In the genomic region with DNA sequence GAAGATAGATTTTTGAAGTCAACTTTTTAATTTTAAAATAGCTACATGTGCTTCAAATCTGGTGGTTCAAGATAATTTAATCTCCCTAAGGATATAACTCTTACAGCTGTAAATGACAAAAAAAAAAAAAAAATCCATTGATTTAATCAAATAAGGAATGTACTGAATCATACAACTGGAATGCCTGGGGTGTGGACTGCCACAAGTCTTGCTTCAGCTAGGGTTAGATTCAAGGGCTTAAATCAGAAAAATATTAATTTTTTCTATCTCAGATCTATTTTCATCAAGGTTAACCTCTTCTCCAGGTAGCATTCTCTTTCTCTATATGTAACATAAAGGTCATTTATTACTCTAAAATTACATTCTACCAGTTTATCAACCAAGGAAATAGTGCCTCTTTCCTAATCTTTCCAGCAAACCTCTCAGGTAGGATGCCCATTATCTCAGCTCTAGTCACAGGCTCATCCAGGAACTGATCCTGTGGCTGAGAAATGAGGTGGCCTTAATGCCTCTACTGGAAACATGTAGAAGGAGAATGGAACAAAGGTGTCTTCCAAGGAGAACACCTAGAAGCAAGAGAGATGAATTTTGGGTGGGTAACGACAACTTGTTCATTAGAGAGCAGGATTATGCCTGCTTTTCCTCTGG, we compare ENCODE assay signal across 21 cellular contexts.
DNase-seq lines count a peak whose midpoint lies in the region; ATAC-seq, FAIRE-seq and TF ChIP-seq lines count a peak whose summit lies in the region.
"Had no signal": no experiment of that assay in that cellular context is flagged by ENCODE, and none has a peak within 500 bp of the region (broad histone marks: within the 10 kb centered on the region; RNA-seq: fewer than 3 reads in every experiment).

No MANE protein-coding gene starts in this region.

- FAIRE-seq in H1 (lab: Jason Lieb, UNC): no peak
- FAIRE-seq: A204.1, GM19239 had no signal

- POLR2A ChIA-PET in RWPE1 (lab: Yijun Ruan, JAX; ENCODE audit: low non-redundant PET): no interaction called here
- POLR2A ChIA-PET in H1 (lab: Charles Lee; ENCODE audit: partially characterized antibody): interaction anchor here (0.6 to 0.7 kb wide), 2 partner anchors 13 to 33 kb away, joined by 3 to 4 read pairs; no protein-coding TSS in a partner anchor

- H3K27ac Mint-ChIP-seq in activated naive CD4-positive, alpha-beta T cell treated with anti-CD3 and anti-CD28 coated beads for 36 hours: no peak overlapping the region
- H3K27ac Mint-ChIP-seq in natural killer cell treated with Interleukin-12 subunit alpha and Interleukin-12 subunit beta and Interleukin-15 and Interleukin-18, amount 100 ng/mL, for 72 hours: no peak overlapping the region
- H3K27ac Mint-ChIP-seq: CD4-positive, alpha-beta T cell had no signal

- peak overlapping the region; percentile 97 for H2AFZ ChIP-seq in H1 (ENCODE audit: low read length)

- TF ChIP-seq CTCF in RWPE1 (conservative IDR thresholded peaks at IDR 0.05; ENCODE audit: low read depth) (no peak), H1 (IDR thresholded peaks at IDR 0.05; ENCODE audit: control extremely low read depth in 1 of 3, insufficient read depth in 1 of 3, low read depth in 1 of 3, low read length in 3 of 3) (no peak)

- H3K4me1 ChIP-seq in H1 (replicated peaks in 1 of 4; ENCODE audit: control insufficient read depth in 3 of 4, insufficient read depth in 4 of 4, low read length in 3 of 4): no peaks in the 10 kb centered on the region
- H3K4me1 ChIP-seq: Caco-2 had no signal

- H2BK12ac ChIP-seq in H1 (ENCODE audit: low read depth, low read length): 0 out of 2 replicates have a peak overlapping the region, but pooled peaks have one; percentile 69

- H3K56ac ChIP-seq in H1 (replicated peaks; ENCODE audit: insufficient read length, low read depth, low read length): no peak overlapping the region

- DNase-seq in HPDE6-E6E7 (ENCODE audit: extremely low spot score) (peak; percentile 52), RWPE1 (ENCODE audit: low spot score) (peak; percentile 73), H1 (ENCODE audit: low read depth in 1 of 2, low spot score in 2 of 2) (no peak), kidney tubule cell (ENCODE audit: low spot score) (peak; percentile 53), NCI-H526 (lab: John Stamatoyannopoulos, UW) (no peak)
- DNase-seq in activated naive CD4-positive, alpha-beta T cell treated with anti-CD3 and anti-CD28 coated beads for 36 hours: no peak
- no peak for DNase-seq in natural killer cell treated with Interleukin-12 subunit alpha and Interleukin-12 subunit beta and Interleukin-15 and Interleukin-18, amount 100 ng/mL, for 72 hours (ENCODE audit: low spot score)
- DNase-seq: Caco-2; CD4-positive, alpha-beta T cell; GF-D8; GOT3; NCI-H1436; NCI-H2029 treated with DMSO at 0.1 percent for 48 hours; NCI-H2171 treated with DMSO at 0.1 percent for 48 hours; NCI-H446 treated with DMSO at 0.1 percent for 48 hours; NCI-H774; SHP77 treated with DMSO at 0.1 percent for 48 hours had no signal

- H3K9ac ChIP-seq in H1 (replicated peaks in 1 of 4; ENCODE audit: extremely low read depth in 1 of 4, low read depth in 3 of 4, low read length in 3 of 4): no peak overlapping the region
- H3K9ac ChIP-seq: KMS-11 had no signal

- H3K27me3 Mint-ChIP-seq in activated naive CD4-positive, alpha-beta T cell treated with anti-CD3 and anti-CD28 coated beads for 36 hours (ENCODE audit: low read depth): peaks cover 2% of the 10 kb centered on the region
- H3K27me3 Mint-ChIP-seq in natural killer cell treated with Interleukin-12 subunit alpha and Interleukin-12 subunit beta and Interleukin-15 and Interleukin-18, amount 100 ng/mL, for 72 hours: no peaks in the 10 kb centered on the region
- H3K27me3 Mint-ChIP-seq: CD4-positive, alpha-beta T cell had no signal

- ATAC-seq in HG03457 (IDR thresholded peaks at IDR 0.05; ENCODE audit: unreplicated experiment): no peak
- no peak for ATAC-seq in natural killer cell treated with Interleukin-12 subunit alpha and Interleukin-12 subunit beta and Interleukin-15 and Interleukin-18, amount 100 ng/mL, for 72 hours

- no peak overlapping the region for H2BK15ac ChIP-seq in H1 (ENCODE audit: low read length)

- H3K4me3 ChIP-seq in H1 (ENCODE audit: extremely low read depth in 1 of 4, insufficient read depth in 2 of 4, low read depth in 3 of 4, low read length in 4 of 4): no peak overlapping the region

- intact Hi-C loops in activated naive CD4-positive, alpha-beta T cell treated with anti-CD3 and anti-CD28 coated beads for 36 hours (cut with micrococcal nuclease): no loop called here

- H3K27ac ChIP-seq in RWPE1 (no peak overlapping the region), H1 (ENCODE audit: low read depth, low read length) (no peak overlapping the region)
- H3K27ac ChIP-seq: KMS-11 had no signal

- H3K9me3 Mint-ChIP-seq in activated naive CD4-positive, alpha-beta T cell treated with anti-CD3 and anti-CD28 coated beads for 36 hours: peaks cover 2% of the 10 kb centered on the region
- peaks cover 16% of the 10 kb centered on the region for H3K9me3 Mint-ChIP-seq in natural killer cell treated with Interleukin-12 subunit alpha and Interleukin-12 subunit beta and Interleukin-15 and Interleukin-18, amount 100 ng/mL, for 72 hours

- H3K23ac ChIP-seq in H1 (ENCODE audit: insufficient read length): no peak overlapping the region

- no peak for TF ChIP-seq POLR2A in H1 (IDR thresholded peaks at IDR 0.05; ENCODE audit: control extremely low read depth in 1 of 2, low read depth in 2 of 2, low read length in 2 of 2)

- H3K79me1 ChIP-seq in H1 (ENCODE audit: low read depth, low read length): no peaks in the 10 kb centered on the region

- no peak overlapping the region for H4K5ac ChIP-seq in H1 (ENCODE audit: insufficient read length, low read depth, low read length)

- no peaks in the 10 kb centered on the region for H4K20me1 ChIP-seq in H1 (replicated peaks in 1 of 2; ENCODE audit: control insufficient read depth in 1 of 2, insufficient read depth in 2 of 2, low read length in 2 of 2)

- H3K79me2 ChIP-seq in H1 (ENCODE audit: control insufficient read depth in 1 of 2, insufficient read depth in 2 of 2, low read length in 2 of 2): no peaks in the 10 kb centered on the region

- no peaks in the 10 kb centered on the region for H3K27me3 ChIP-seq in H1 (replicated peaks in 1 of 4; ENCODE audit: control insufficient read depth in 3 of 4, extremely low read depth in 1 of 4, insufficient read depth in 3 of 4, low read length in 3 of 4)

- no peak overlapping the region for H3K18ac ChIP-seq in H1 (ENCODE audit: extremely low read depth, low read length)

- no peaks in the 10 kb centered on the region for H3K9me3 ChIP-seq in H1 (ENCODE audit: insufficient read depth in 2 of 2, low read depth in 1 of 2, low read length in 1 of 2)
- H3K9me3 ChIP-seq: Caco-2 had no signal

- H2BK5ac ChIP-seq in H1 (ENCODE audit: low read depth, low read length): no peak overlapping the region

- 100% methylated on average over 1 of the region's 1 CpG; no CpG with 5 or more reads in 1 of the 2 experiments for WGBS in H1 (ENCODE audit: extremely low coverage in 1 of 2, insufficient coverage in 1 of 2, insufficient read length in 1 of 2, insufficient replicate concordance in 2 of 2, low coverage in 1 of 2, low lambda C conversion rate in 2 of 2, missing lambda C conversion rate in 1 of 2), 2 experiments

- no peak overlapping the region for H3K4me2 ChIP-seq in H1 (ENCODE audit: insufficient read depth in 1 of 2, low read depth in 2 of 2, low read length in 2 of 2)
- H3K4me2 ChIP-seq: KMS-11 had no signal

- H3K4me3 Mint-ChIP-seq in activated naive CD4-positive, alpha-beta T cell treated with anti-CD3 and anti-CD28 coated beads for 36 hours: no peak overlapping the region
- no peak overlapping the region for H3K4me3 Mint-ChIP-seq in natural killer cell treated with Interleukin-12 subunit alpha and Interleukin-12 subunit beta and Interleukin-15 and Interleukin-18, amount 100 ng/mL, for 72 hours
- H3K4me3 Mint-ChIP-seq: CD4-positive, alpha-beta T cell had no signal

- H3K4me1 Mint-ChIP-seq in activated naive CD4-positive, alpha-beta T cell treated with anti-CD3 and anti-CD28 coated beads for 36 hours (ENCODE audit: low read depth): no peaks in the 10 kb centered on the region
- no peaks in the 10 kb centered on the region for H3K4me1 Mint-ChIP-seq in natural killer cell treated with Interleukin-12 subunit alpha and Interleukin-12 subunit beta and Interleukin-15 and Interleukin-18, amount 100 ng/mL, for 72 hours (ENCODE audit: low read depth in 2 of 2)

- H3K36me3 ChIP-seq in H1 (ENCODE audit: control insufficient read depth in 2 of 4, insufficient read depth in 4 of 4, low read length in 3 of 4): no peaks in the 10 kb centered on the region

- H2AK5ac ChIP-seq in H1 (ENCODE audit: low read depth, low read length): no peak overlapping the region

- TF ChIP-seq RAD21 in H1 (IDR thresholded peaks at IDR 0.05 in 1 of 2, conservative IDR thresholded peaks at IDR 0.05 in 1 of 2; ENCODE audit: low read depth in 2 of 2, low read length in 2 of 2): no peak

- H3K14ac ChIP-seq in H1 (ENCODE audit: insufficient read length): no peak overlapping the region

- no peaks in the 10 kb centered on the region for H3K36me3 Mint-ChIP-seq in activated naive CD4-positive, alpha-beta T cell treated with anti-CD3 and anti-CD28 coated beads for 36 hours (ENCODE audit: low read depth)
- no peaks in the 10 kb centered on the region for H3K36me3 Mint-ChIP-seq in natural killer cell treated with Interleukin-12 subunit alpha and Interleukin-12 subunit beta and Interleukin-15 and Interleukin-18, amount 100 ng/mL, for 72 hours

- TF ChIP-seq EP300 in H1 (IDR thresholded peaks at IDR 0.05; ENCODE audit: borderline replicate concordance in 1 of 2, low read depth in 2 of 2, low read length in 2 of 2): no peak

- CTCF ChIA-PET in RWPE1 (lab: Yijun Ruan, JAX) (interaction anchor here (0.6 to 0.7 kb wide), 4 partner anchors 96 to 1415 kb away, joined by 3 to 4 read pairs (median 3); no protein-coding TSS in a partner anchor), H1 (lab: Charles Lee; ENCODE audit: partially characterized antibody) (no interaction called here)
- CTCF ChIA-PET in activated naive CD4-positive, alpha-beta T cell treated with anti-CD3 and anti-CD28 coated beads for 36 hours (lab: Charles Lee): no interaction called here

- H2BK120ac ChIP-seq in H1 (replicated peaks; ENCODE audit: low read depth, low read length): no peak overlapping the region

- H4K91ac ChIP-seq in H1 (replicated peaks; ENCODE audit: insufficient read length, low read length): no peak overlapping the region

- H3K23me2 ChIP-seq in H1 (ENCODE audit: low read depth, low read length): no peaks in the 10 kb centered on the region

- no peak overlapping the region for H2BK20ac ChIP-seq in H1 (ENCODE audit: low read length)

- no peak overlapping the region for H4K8ac ChIP-seq in H1 (ENCODE audit: extremely low read depth, insufficient read depth, low read length)

- no peak overlapping the region for H3K4ac ChIP-seq in H1 (replicated peaks; ENCODE audit: insufficient read length, low read depth, low read length)

TF ChIP-seq in H1, 55 proteins besides CTCF, POLR2A, EP300 and RAD21:
- no peak for TF ChIP-seq TBP (IDR thresholded peaks at IDR 0.05; ENCODE audit: low read depth, low read length)

Comparison
In these comparisons a context has a peak if more than half of its experiments do, and no peak if none do; other contexts are left out.
1. DNase-seq: peak in HPDE6-E6E7 (single experiment), RWPE1 (single experiment) and kidney tubule cell (single experiment); none in H1 (0 of 2), activated naive CD4-positive, alpha-beta T cell treated with anti-CD3 and anti-CD28 coated beads for 36 hours (single experiment), NCI-H526 (0 of 2) and natural killer cell treated with Interleukin-12 subunit alpha and Interleukin-12 subunit beta and Interleukin-15 and Interleukin-18, amount 100 ng/mL, for 72 hours (single experiment).